In the genomic region with DNA sequence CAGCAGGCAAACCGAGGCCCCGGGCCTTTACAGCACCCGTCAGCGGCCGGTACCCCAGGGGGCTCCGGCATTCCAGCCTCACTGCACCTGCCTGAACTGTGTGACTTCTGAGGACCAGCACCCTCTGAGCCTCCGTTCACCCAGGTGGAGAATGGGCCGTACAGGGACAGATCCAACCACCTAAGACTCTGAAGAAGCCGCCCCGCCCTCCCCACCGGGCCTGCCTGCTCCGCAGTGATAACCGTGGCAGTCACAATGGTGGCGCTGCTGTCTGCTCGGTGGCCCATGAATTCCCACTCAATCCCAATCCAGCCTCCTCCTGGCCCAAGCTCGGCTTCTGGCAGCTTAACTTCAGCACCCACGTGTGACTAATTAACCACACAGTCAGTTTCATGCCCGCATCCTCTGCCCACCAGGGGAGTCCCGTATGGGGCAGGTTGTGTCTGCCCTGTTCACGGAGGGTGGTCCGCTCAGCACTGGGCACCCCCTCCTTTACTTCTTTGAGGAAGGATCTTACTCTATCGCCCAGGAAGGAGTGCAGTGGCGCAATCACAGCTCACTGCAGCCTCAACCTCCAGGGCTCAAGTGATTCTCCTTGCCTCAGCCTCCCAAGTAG, we compare ENCODE assay signal across 14 cellular contexts. TPM values are rescaled to one million over a fixed set of nuclear protein-coding genes. Genes with fewer than 3 reads are reported as not detected.
A peak's percentile ranks its signal among the peaks of the same experiment; 100 is the strongest.
DNase-seq lines count a peak whose midpoint lies in the region; ATAC-seq, FAIRE-seq and TF ChIP-seq lines count a peak whose summit lies in the region.
"Had no signal": no experiment of that assay in that cellular context is flagged by ENCODE, and none has a peak within 500 bp of the region (broad histone marks: within the 10 kb centered on the region; RNA-seq: fewer than 3 reads in every experiment).

No MANE protein-coding gene starts in this region.

- no peaks in the 10 kb centered on the region for H3K9me3 Mint-ChIP-seq in activated CD4-positive, alpha-beta T cell treated with anti-CD3 and anti-CD28 coated beads for 36 hours (ENCODE audit: low read depth)
- H3K9me3 Mint-ChIP-seq in astrocyte (ENCODE audit: unreplicated experiment): no peaks in the 10 kb centered on the region
- no peaks in the 10 kb centered on the region for H3K9me3 Mint-ChIP-seq in stimulated activated naive B cell treated with anti-CD40 and anti-IgM and Interleukin-4, amounts not matched to agents 10 μg/mL and 1 μg/mL and 100 μg/mL, for 72 hours

- H3K4me1 ChIP-seq in astrocyte (ENCODE audit: insufficient read depth, low read length) (peaks cover 3% of the 10 kb centered on the region), tibial nerve (peaks cover 0 to 44% (median 20%) of the 10 kb centered on the region in 4 donors)

- H3K4me1 Mint-ChIP-seq in activated CD4-positive, alpha-beta T cell treated with anti-CD3 and anti-CD28 coated beads for 36 hours: peaks cover 32% of the 10 kb centered on the region
- H3K4me1 Mint-ChIP-seq in astrocyte (ENCODE audit: low read depth, unreplicated experiment): peaks cover 3% of the 10 kb centered on the region
- H3K4me1 Mint-ChIP-seq in stimulated activated naive B cell treated with anti-CD40 and anti-IgM and Interleukin-4, amounts not matched to agents 10 μg/mL and 1 μg/mL and 100 μg/mL, for 72 hours: peaks cover 41 to 67% of the 10 kb centered on the region in 2 donors

- no peaks in the 10 kb centered on the region for H3K27me3 Mint-ChIP-seq in activated CD4-positive, alpha-beta T cell treated with anti-CD3 and anti-CD28 coated beads for 36 hours
- no peaks in the 10 kb centered on the region for H3K27me3 Mint-ChIP-seq in astrocyte (ENCODE audit: low read depth, unreplicated experiment)
- no peaks in the 10 kb centered on the region for H3K27me3 Mint-ChIP-seq in stimulated activated naive B cell treated with anti-CD40 and anti-IgM and Interleukin-4, amounts not matched to agents 10 μg/mL and 1 μg/mL and 100 μg/mL, for 72 hours

- FAIRE-seq in astrocyte (lab: Jason Lieb, UNC): no peak

- H3K9me3 ChIP-seq in astrocyte (ENCODE audit: insufficient read depth, low read depth, low read length) (no peaks in the 10 kb centered on the region), tibial nerve (no peaks in the 10 kb centered on the region)
- H3K9me3 ChIP-seq: esophagus muscularis mucosa, psoas muscle had no signal

- no peak overlapping the region for H3K27ac Mint-ChIP-seq in activated CD4-positive, alpha-beta T cell treated with anti-CD3 and anti-CD28 coated beads for 36 hours
- peak overlapping the region; percentile 77 for H3K27ac Mint-ChIP-seq in astrocyte (ENCODE audit: unreplicated experiment)
- peak overlapping the region; percentile 98 for H3K27ac Mint-ChIP-seq in stimulated activated naive B cell treated with anti-CD40 and anti-IgM and Interleukin-4, amounts not matched to agents 10 μg/mL and 1 μg/mL and 100 μg/mL, for 72 hours

- no peak overlapping the region for H3K4me2 ChIP-seq in astrocyte (ENCODE audit: low read length)

- no peak overlapping the region for H3K4me3 Mint-ChIP-seq in activated CD4-positive, alpha-beta T cell treated with anti-CD3 and anti-CD28 coated beads for 36 hours
- peak overlapping the region; percentile 92 for H3K4me3 Mint-ChIP-seq in astrocyte (ENCODE audit: unreplicated experiment)
- H3K4me3 Mint-ChIP-seq in stimulated activated naive B cell treated with anti-CD40 and anti-IgM and Interleukin-4, amounts not matched to agents 10 μg/mL and 1 μg/mL and 100 μg/mL, for 72 hours: peak overlapping the region; percentile 93 to 99

- peaks cover 65% of the 10 kb centered on the region for H3K79me2 ChIP-seq in astrocyte (ENCODE audit: insufficient read depth, low read length)

- DNase-seq in activated CD4-positive, alpha-beta T cell treated with anti-CD3 and anti-CD28 coated beads for 36 hours: peak; percentile 55
- DNase-seq in activated CD4-positive, alpha-beta T cell treated with anti-CD3 and anti-CD28 coated beads for 4 hours: no peak
- DNase-seq in astrocyte (ENCODE audit: low read depth) (no peak), epidermal melanocyte (ENCODE audit: insufficient read length, low spot score) (no peak), tibial nerve (ENCODE audit: low spot score in 2 of 2) (no peak)
- DNase-seq in stimulated activated naive B cell treated with anti-CD40 and anti-IgM and Interleukin-4, amounts not matched to agents 10 μg/mL and 1 μg/mL and 100 μg/mL, for 72 hours: peak; percentile 57
- DNase-seq: activated CD4-positive, alpha-beta T cell treated with anti-CD3 and anti-CD28 coated beads for 1 hour; aorta; NCI-H2029; psoas muscle had no signal

- ATAC-seq in activated CD4-positive, alpha-beta T cell treated with anti-CD3 and anti-CD28 coated beads for 36 hours: no peak
- ATAC-seq in HG02759 (IDR thresholded peaks at IDR 0.05; ENCODE audit: unreplicated experiment) (peak; percentile 6), HG02763 (IDR thresholded peaks at IDR 0.05; ENCODE audit: unreplicated experiment) (no peak)
- peak; percentile 22 to 38 for ATAC-seq in stimulated activated naive B cell treated with anti-CD40 and anti-IgM and Interleukin-4, amounts not matched to agents 10 μg/mL and 1 μg/mL and 100 μg/mL, for 72 hours (replicated peaks)
- ATAC-seq: psoas muscle had no signal

- TF ChIP-seq POLR2A in tibial nerve (IDR thresholded peaks at IDR 0.05): no peak

- no peak overlapping the region for H2AFZ ChIP-seq in astrocyte (ENCODE audit: low read depth, low read length)

- H3K36me3 ChIP-seq in astrocyte (ENCODE audit: insufficient read depth, low read length) (no peaks in the 10 kb centered on the region), tibial nerve (peaks cover 0 to 58% (median 6%) of the 10 kb centered on the region in 3 donors)

- H3K27ac ChIP-seq in astrocyte (ENCODE audit: low read depth, low read length) (no peak overlapping the region), tibial nerve (peak overlapping the region in 1 of 4 donors; percentile 88)
- H3K27ac ChIP-seq: 22Rv1, esophagus muscularis mucosa, psoas muscle had no signal

- H3K9ac ChIP-seq in astrocyte (ENCODE audit: low read length): no peak overlapping the region

- TF ChIP-seq CTCF in astrocyte (IDR thresholded peaks at IDR 0.05; ENCODE audit: insufficient read depth, low read depth, low read length) (no peak), tibial nerve (IDR thresholded peaks at IDR 0.05) (no peak)

- TF ChIP-seq EP300 in tibial nerve (IDR thresholded peaks at IDR 0.05): no peak

- POLR2A ChIA-PET in activated CD4-positive, alpha-beta T cell treated with anti-CD3 and anti-CD28 coated beads for 36 hours (lab: Charles Lee): interaction anchor here (0.6 to 1.1 kb wide), 3 partner anchors 8 to 248 kb away, joined by 3 to 8 read pairs (median 3); no protein-coding TSS in a partner anchor

- peaks cover 66% of the 10 kb centered on the region for H4K20me1 ChIP-seq in astrocyte (ENCODE audit: insufficient read depth, low read length)

- H3K36me3 Mint-ChIP-seq in activated CD4-positive, alpha-beta T cell treated with anti-CD3 and anti-CD28 coated beads for 36 hours (ENCODE audit: low read depth): peaks cover 20% of the 10 kb centered on the region
- peaks cover 3% of the 10 kb centered on the region for H3K36me3 Mint-ChIP-seq in astrocyte (ENCODE audit: low read depth, unreplicated experiment)
- peaks cover 40% of the 10 kb centered on the region in 2 donors for H3K36me3 Mint-ChIP-seq in stimulated activated naive B cell treated with anti-CD40 and anti-IgM and Interleukin-4, amounts not matched to agents 10 μg/mL and 1 μg/mL and 100 μg/mL, for 72 hours

- WGBS in tibial nerve, 2 donors: 84 to 87% methylated on average over 13 to 23 of the region's 23 CpGs

- H3K4me3 ChIP-seq in astrocyte (ENCODE audit: insufficient read depth, low read depth, low read length) (no peak overlapping the region), tibial nerve (no peak overlapping the region)
- H3K4me3 ChIP-seq: esophagus muscularis mucosa, psoas muscle had no signal

- CTCF ChIA-PET in activated CD4-positive, alpha-beta T cell treated with anti-CD3 and anti-CD28 coated beads for 36 hours (lab: Charles Lee): interaction anchor here (1.2 kb wide), 1 partner anchor 43 kb away, joined by 6 read pairs; no protein-coding TSS in a partner anchor

- no peaks in the 10 kb centered on the region for H3K27me3 ChIP-seq in astrocyte (ENCODE audit: insufficient read depth, low read length)
- H3K27me3 ChIP-seq in tibial nerve: no peaks in the 10 kb centered on the region
- H3K27me3 ChIP-seq: esophagus muscularis mucosa had no signal

- intact Hi-C loops in activated CD4-positive, alpha-beta T cell treated with anti-CD3 and anti-CD28 coated beads for 36 hours (cut with DNase I, micrococcal nuclease): no loop called here

RNA-seq across cellular contexts. Expression of a gene that starts 3.4 kb away (rescaled TPM):
- 100 to 1,000 TPM; 115 to 133 TPM for total RNA-seq in activated CD4-positive, alpha-beta T cell treated with anti-CD3 and anti-CD28 coated beads for 36 hours
- total RNA-seq in astrocyte: 156 and 173 TPM in 2 replicates
- 100 to 1,000 TPM in 1 of 4 donors, 10 to 100 TPM in 3; 23.4 to 299 (median 37.3) TPM for total RNA-seq in tibial nerve

RNA-seq across cellular contexts. Expression of a gene that starts 43.8 kb away (rescaled TPM):
- 100 to 1,000 TPM; 152 to 226 TPM for total RNA-seq in activated CD4-positive, alpha-beta T cell treated with anti-CD3 and anti-CD28 coated beads for 36 hours
- 255 and 257 TPM in 2 replicates for total RNA-seq in astrocyte
- total RNA-seq in tibial nerve: 10 to 100 TPM; 58.8 to 95.7 (median 66.0) TPM

RNA-seq across cellular contexts. Expression of a gene that starts 56.4 kb away (rescaled TPM):
- total RNA-seq in activated CD4-positive, alpha-beta T cell treated with anti-CD3 and anti-CD28 coated beads for 36 hours: 10 to 100 TPM; 68.9 to 87.5 TPM
- total RNA-seq in astrocyte: 64.0 and 71.9 TPM in 2 replicates
- total RNA-seq in tibial nerve: 100 to 1,000 TPM in 1 of 4 donors, 10 to 100 TPM in 3; 62.9 to 144 (median 91.4) TPM

Comparison
In these comparisons a context has a peak if more than half of its experiments do, and no peak if none do; other contexts are left out.
1. DNase-seq: peak in activated CD4-positive, alpha-beta T cell treated with anti-CD3 and anti-CD28 coated beads for 36 hours (single experiment) and stimulated activated naive B cell treated with anti-CD40 and anti-IgM and Interleukin-4, amounts not matched to agents 10 μg/mL and 1 μg/mL and 100 μg/mL, for 72 hours (single experiment); none in activated CD4-positive, alpha-beta T cell treated with anti-CD3 and anti-CD28 coated beads for 4 hours (0 of 2), astrocyte (single experiment), epidermal melanocyte (single experiment) and tibial nerve (0 of 2).
2. ATAC-seq: peak in HG02759 (single experiment) and stimulated activated naive B cell treated with anti-CD40 and anti-IgM and Interleukin-4, amounts not matched to agents 10 μg/mL and 1 μg/mL and 100 μg/mL, for 72 hours (2 of 2); none in activated CD4-positive, alpha-beta T cell treated with anti-CD3 and anti-CD28 coated beads for 36 hours (single experiment) and HG02763 (single experiment).